ENCODE assay signal across 11 cellular contexts in genomic region chr11:128525411-128526243, GRCh38.
DNase-seq lines count a peak whose midpoint lies in the region; ATAC-seq, FAIRE-seq and TF ChIP-seq lines count a peak whose summit lies in the region.
"Had no signal": no experiment of that assay in that cellular context is flagged by ENCODE, and none has a peak within 500 bp of the region (broad histone marks: within the 10 kb centered on the region; RNA-seq: fewer than 3 reads in every experiment).

No MANE protein-coding gene starts in this region.

- H3K4me3 ChIP-seq in fibroblast of lung (replicated peaks in 1 of 4; ENCODE audit: control extremely low read depth in 1 of 4, insufficient read depth in 1 of 4, low read depth in 3 of 4, low read length in 4 of 4) (no peak overlapping the region), smooth muscle cell (no peak overlapping the region)
- H3K4me3 ChIP-seq: adrenal gland had no signal

- peaks cover 76 to 78% (median 76%) of the 10 kb centered on the region in 3 donors for H3K4me1 Mint-ChIP-seq in T-cell

- H3F3A ChIP-seq in smooth muscle cell (ENCODE audit: low read depth): peaks cover 7% of the 10 kb centered on the region

- H3K4me1 ChIP-seq in fibroblast of lung (ENCODE audit: control insufficient read depth, extremely low read depth, insufficient read depth, low read length): peaks cover 26% of the 10 kb centered on the region
- H3K4me1 ChIP-seq in smooth muscle cell (ENCODE audit: low read depth): peaks cover 14% of the 10 kb centered on the region

- no peaks in the 10 kb centered on the region for H3K27me3 Mint-ChIP-seq in T-cell

- H3K27ac ChIP-seq in fibroblast of lung (ENCODE audit: insufficient read depth, low read length): peak overlapping the region; percentile 34
- peak overlapping the region; percentile 47 for H3K27ac ChIP-seq in smooth muscle cell (ENCODE audit: low read depth)
- H3K27ac ChIP-seq: 22Rv1, RWPE1 had no signal

- H3K27me3 ChIP-seq in fibroblast of lung (ENCODE audit: control insufficient read depth, insufficient read depth, low read length): no peaks in the 10 kb centered on the region
- no peaks in the 10 kb centered on the region for H3K27me3 ChIP-seq in smooth muscle cell (ENCODE audit: low read depth)
- H3K27me3 ChIP-seq: adrenal gland had no signal

- H3K79me2 ChIP-seq in fibroblast of lung (ENCODE audit: control insufficient read depth, insufficient read depth, low read length) (peaks cover 15% of the 10 kb centered on the region), smooth muscle cell (ENCODE audit: low read depth) (peaks cover 13% of the 10 kb centered on the region)

- ATAC-seq in T-cell (replicated peaks in 1 of 4): peak; percentile 52 to 65 (median 54)
- ATAC-seq in HG03565 (IDR thresholded peaks at IDR 0.05; ENCODE audit: unreplicated experiment): no peak

- H3K9me3 Mint-ChIP-seq in T-cell: no peaks in the 10 kb centered on the region

- H3K4me2 ChIP-seq in fibroblast of lung (ENCODE audit: extremely low read depth, insufficient read depth, low read length): peak overlapping the region; percentile 48
- peak overlapping the region; percentile 5 for H3K4me2 ChIP-seq in smooth muscle cell

- peak overlapping the region; percentile 97 to 98 for H3K27ac Mint-ChIP-seq in T-cell

- peaks cover 8% of the 10 kb centered on the region for H3K36me3 Mint-ChIP-seq in T-cell

- peak overlapping the region; percentile 59 to 99 (median 67) for H3K4me3 Mint-ChIP-seq in T-cell

- CTCF ChIA-PET in T-cell (lab: Charles Lee): interaction anchor here (0.6 to 2.2 kb wide), 41 partner anchors 13 to 478 kb away, joined by 3 to 24 read pairs (median 5); no protein-coding TSS in a partner anchor

- FAIRE-seq in GM12892 (lab: Jason Lieb, UNC): no peak
- FAIRE-seq in frontal cortex (lab: Jason Lieb, UNC): no peak

- H2AFZ ChIP-seq in fibroblast of lung (ENCODE audit: low read length): no peak overlapping the region
- no peak overlapping the region for H2AFZ ChIP-seq in smooth muscle cell (ENCODE audit: low read depth)

- 37% methylated on average over 1 of the region's 1 CpG for WGBS in smooth muscle cell (ENCODE audit: low lambda C conversion rate)

- POLR2A ChIA-PET in T-cell (lab: Charles Lee): interaction anchor here (0.5 to 2.0 kb wide), 35 partner anchors 8 to 509 kb away, joined by 3 to 24 read pairs (median 7); no protein-coding TSS in a partner anchor

- no peak for TF ChIP-seq CTCF in fibroblast of lung (conservative IDR thresholded peaks at IDR 0.05 in 1 of 2, IDR thresholded peaks at IDR 0.05 in 1 of 2; ENCODE audit: low read depth in 1 of 2, low read length in 2 of 2)
- no peak for TF ChIP-seq CTCF in smooth muscle cell (IDR thresholded peaks at IDR 0.05; ENCODE audit: borderline replicate concordance, insufficient read depth, poor library complexity, severe bottlenecking)

- H3K9me3 ChIP-seq in fibroblast of lung (ENCODE audit: control insufficient read depth, insufficient read depth, low read depth, low read length): no peaks in the 10 kb centered on the region
- no peaks in the 10 kb centered on the region for H3K9me3 ChIP-seq in smooth muscle cell (replicated peaks; ENCODE audit: low read depth)
- H3K9me3 ChIP-seq: adrenal gland had no signal

- H3K36me3 ChIP-seq in fibroblast of lung (ENCODE audit: control insufficient read depth, insufficient read depth, low read length) (no peaks in the 10 kb centered on the region), smooth muscle cell (ENCODE audit: low read depth) (no peaks in the 10 kb centered on the region)
- H3K36me3 ChIP-seq: adrenal gland had no signal

- peaks cover under 1% of the 10 kb centered on the region for H4K20me1 ChIP-seq in fibroblast of lung (ENCODE audit: control insufficient read depth, extremely low read depth, insufficient read depth, low read length)
- H4K20me1 ChIP-seq in smooth muscle cell (ENCODE audit: low read depth): peaks cover under 1% of the 10 kb centered on the region

- no peak for TF ChIP-seq POLR2A in GM12892 (IDR thresholded peaks at IDR 0.05; ENCODE audit: low read depth, low read length)

- no peak overlapping the region for H3K9ac ChIP-seq in fibroblast of lung (ENCODE audit: insufficient read depth, low read length)
- peak overlapping the region; percentile 9 for H3K9ac ChIP-seq in smooth muscle cell (ENCODE audit: low read depth)

- DNase-seq in NCI-H510A treated with DMSO at 0.1 percent for 48 hours (lab: John Stamatoyannopoulos, UW): peak; percentile 32
- DNase-seq in NCI-H510A (lab: John Stamatoyannopoulos, UW): no peak
- peak in 6 of 34 experiments; percentile 33 to 57 (median 48) for DNase-seq in T-cell
- DNase-seq in fibroblast of lung (ENCODE audit: low read depth in 2 of 2): peak; percentile 47 to 92
- no peak for DNase-seq in smooth muscle cell (lab: John Stamatoyannopoulos, UW; ENCODE audit: unreplicated experiment)
- DNase-seq in GM12892 (ENCODE audit: insufficient read length): no peak
- DNase-seq in frontal cortex (ENCODE audit: low spot score in 2 of 2): no peak
- DNase-seq: adrenal gland had no signal

Comparison
In these comparisons a context has a peak if more than half of its experiments do, and no peak if none do; other contexts are left out.
1. DNase-seq: peak in NCI-H510A treated with DMSO at 0.1 percent for 48 hours (single experiment) and fibroblast of lung (2 of 2); none in NCI-H510A (single experiment), smooth muscle cell (single experiment), GM12892 (single experiment) and frontal cortex (0 of 2).